1 cellular context compared by ENCODE assay signal in the genomic region with DNA sequence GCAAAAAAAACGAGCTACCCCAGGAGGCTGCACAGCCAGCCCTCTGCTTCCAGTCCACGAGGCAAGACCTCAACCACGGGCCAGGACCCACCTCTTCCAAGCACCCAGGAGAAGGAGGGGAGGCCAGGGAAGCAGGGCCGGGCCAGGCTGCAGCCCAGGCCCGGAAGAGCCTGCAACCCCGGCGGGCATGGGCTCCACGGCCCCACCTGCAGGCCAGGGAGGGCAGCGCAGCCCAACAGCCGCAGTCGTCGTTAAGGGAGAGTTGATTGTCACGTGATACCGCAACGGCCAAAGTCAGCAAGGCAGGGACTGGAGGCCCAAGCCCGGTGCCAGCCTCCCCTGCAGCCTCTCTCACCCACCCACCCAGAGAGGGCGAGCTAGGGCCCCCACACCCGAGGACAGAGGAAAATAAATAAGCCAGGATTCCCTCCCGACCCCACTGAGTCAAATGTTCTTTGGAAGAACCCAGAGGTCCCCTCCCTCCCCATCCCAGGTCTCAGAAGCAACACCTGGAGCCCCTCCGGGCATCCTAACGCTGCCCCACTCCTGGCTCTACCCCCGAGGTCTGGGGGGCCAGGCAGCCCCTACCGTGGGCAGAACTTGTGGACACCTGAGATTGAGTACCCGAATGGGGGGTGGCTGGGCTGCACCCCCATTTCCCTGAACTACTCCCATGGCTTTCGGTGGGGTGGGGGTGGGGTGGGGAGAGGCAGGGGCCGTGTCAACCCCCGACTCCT.
A peak's percentile ranks its signal among the peaks of the same experiment; 100 is the strongest.
TF ChIP-seq lines count a peak whose summit lies in the region.

No MANE protein-coding gene starts in this region.

TF ChIP-seq in K562, 482 proteins besides CTCF, POLR2A, EP300 and RAD21 (continued from another document and continues in another):
- TF ChIP-seq, protein P1, sequence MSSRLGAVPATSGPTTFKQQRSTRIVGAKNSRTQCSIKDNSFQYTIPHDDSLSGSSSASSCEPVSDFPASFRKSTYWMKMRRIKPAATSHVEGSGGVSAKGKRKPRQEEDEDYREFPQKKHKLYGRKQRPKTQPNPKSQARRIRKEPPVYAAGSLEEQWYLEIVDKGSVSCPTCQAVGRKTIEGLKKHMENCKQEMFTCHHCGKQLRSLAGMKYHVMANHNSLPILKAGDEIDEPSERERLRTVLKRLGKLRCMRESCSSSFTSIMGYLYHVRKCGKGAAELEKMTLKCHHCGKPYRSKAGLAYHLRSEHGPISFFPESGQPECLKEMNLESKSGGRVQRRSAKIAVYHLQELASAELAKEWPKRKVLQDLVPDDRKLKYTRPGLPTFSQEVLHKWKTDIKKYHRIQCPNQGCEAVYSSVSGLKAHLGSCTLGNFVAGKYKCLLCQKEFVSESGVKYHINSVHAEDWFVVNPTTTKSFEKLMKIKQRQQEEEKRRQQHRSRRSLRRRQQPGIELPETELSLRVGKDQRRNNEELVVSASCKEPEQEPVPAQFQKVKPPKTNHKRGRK (tag; IDR thresholded peaks at IDR 0.05), result no peak
- TF ChIP-seq RHOXF2B (CRISPR knock-in tag; conservative IDR thresholded peaks at IDR 0.05) (no peak), CREBBP (IDR thresholded peaks at IDR 0.05; ENCODE audit: low read depth, low read length) (no peak), PHTF2 (CRISPR knock-in tag; IDR thresholded peaks at IDR 0.05) (no peak), ZNF197 (CRISPR knock-in tag; IDR thresholded peaks at IDR 0.05; ENCODE audit: low read depth) (no peak), ZNF12 (CRISPR knock-in tag; IDR thresholded peaks at IDR 0.05) (no peak), ZKSCAN1 (IDR thresholded peaks at IDR 0.05; ENCODE audit: low read depth, low read length) (peak; percentile 37; the same call in 1 of the 2 replicates), BCOR (IDR thresholded peaks at IDR 0.05) (no peak), DDX20 (tag; IDR thresholded peaks at IDR 0.05; ENCODE audit: low read depth) (no peak), ZNF780A (CRISPR knock-in tag; IDR thresholded peaks at IDR 0.05) (no peak), GATAD2A (IDR thresholded peaks at IDR 0.05) (no peak), HDAC1 (IDR thresholded peaks at IDR 0.05) (0 out of 4 replicates have a peak, but pooled peaks of 1 of the 2 experiments have one; percentile 44), CXXC5 (CRISPR knock-in tag; IDR thresholded peaks at IDR 0.05) (peak; percentile 88), SMAD3 (CRISPR knock-in tag; conservative IDR thresholded peaks at IDR 0.05) (no peak), TCF7L2 (IDR thresholded peaks at IDR 0.05; ENCODE audit: low read depth, low read length) (no peak), MTA1 (IDR thresholded peaks at IDR 0.05; ENCODE audit: borderline replicate concordance) (no peak), MCM7 (IDR thresholded peaks at IDR 0.05) (no peak), ASH1L (IDR thresholded peaks at IDR 0.05; ENCODE audit: borderline replicate concordance, low read depth, partially characterized antibody) (no peak), ILF3 (IDR thresholded peaks at IDR 0.05; ENCODE audit: borderline replicate concordance) (no peak), CHD1 (IDR thresholded peaks at IDR 0.05; ENCODE audit: low read length) (no peak), POLR3G (IDR thresholded peaks at IDR 0.05; ENCODE audit: extremely low read depth, insufficient read length, insufficient replicate concordance) (no peak)
- TF ChIP-seq, protein P2, sequence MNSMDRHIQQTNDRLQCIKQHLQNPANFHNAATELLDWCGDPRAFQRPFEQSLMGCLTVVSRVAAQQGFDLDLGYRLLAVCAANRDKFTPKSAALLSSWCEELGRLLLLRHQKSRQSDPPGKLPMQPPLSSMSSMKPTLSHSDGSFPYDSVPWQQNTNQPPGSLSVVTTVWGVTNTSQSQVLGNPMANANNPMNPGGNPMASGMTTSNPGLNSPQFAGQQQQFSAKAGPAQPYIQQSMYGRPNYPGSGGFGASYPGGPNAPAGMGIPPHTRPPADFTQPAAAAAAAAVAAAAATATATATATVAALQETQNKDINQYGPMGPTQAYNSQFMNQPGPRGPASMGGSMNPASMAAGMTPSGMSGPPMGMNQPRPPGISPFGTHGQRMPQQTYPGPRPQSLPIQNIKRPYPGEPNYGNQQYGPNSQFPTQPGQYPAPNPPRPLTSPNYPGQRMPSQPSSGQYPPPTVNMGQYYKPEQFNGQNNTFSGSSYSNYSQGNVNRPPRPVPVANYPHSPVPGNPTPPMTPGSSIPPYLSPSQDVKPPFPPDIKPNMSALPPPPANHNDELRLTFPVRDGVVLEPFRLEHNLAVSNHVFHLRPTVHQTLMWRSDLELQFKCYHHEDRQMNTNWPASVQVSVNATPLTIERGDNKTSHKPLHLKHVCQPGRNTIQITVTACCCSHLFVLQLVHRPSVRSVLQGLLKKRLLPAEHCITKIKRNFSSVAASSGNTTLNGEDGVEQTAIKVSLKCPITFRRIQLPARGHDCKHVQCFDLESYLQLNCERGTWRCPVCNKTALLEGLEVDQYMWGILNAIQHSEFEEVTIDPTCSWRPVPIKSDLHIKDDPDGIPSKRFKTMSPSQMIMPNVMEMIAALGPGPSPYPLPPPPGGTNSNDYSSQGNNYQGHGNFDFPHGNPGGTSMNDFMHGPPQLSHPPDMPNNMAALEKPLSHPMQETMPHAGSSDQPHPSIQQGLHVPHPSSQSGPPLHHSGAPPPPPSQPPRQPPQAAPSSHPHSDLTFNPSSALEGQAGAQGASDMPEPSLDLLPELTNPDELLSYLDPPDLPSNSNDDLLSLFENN (IDR thresholded peaks at IDR 0.05; ENCODE audit: low read depth in 2 of 2, low read length in 2 of 2), result no peak
- TF ChIP-seq, protein P3, sequence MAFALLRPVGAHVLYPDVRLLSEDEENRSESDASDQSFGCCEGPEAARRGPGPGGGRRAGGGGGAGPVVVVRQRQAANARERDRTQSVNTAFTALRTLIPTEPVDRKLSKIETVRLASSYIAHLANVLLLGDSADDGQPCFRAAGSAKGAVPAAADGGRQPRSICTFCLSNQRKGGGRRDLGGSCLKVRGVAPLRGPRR (CRISPR knock-in tag; IDR thresholded peaks at IDR 0.05), result no peak
- TF ChIP-seq, protein P4, sequence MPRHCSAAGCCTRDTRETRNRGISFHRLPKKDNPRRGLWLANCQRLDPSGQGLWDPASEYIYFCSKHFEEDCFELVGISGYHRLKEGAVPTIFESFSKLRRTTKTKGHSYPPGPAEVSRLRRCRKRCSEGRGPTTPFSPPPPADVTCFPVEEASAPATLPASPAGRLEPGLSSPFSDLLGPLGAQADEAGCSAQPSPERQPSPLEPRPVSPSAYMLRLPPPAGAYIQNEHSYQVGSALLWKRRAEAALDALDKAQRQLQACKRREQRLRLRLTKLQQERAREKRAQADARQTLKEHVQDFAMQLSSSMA (CRISPR knock-in tag; IDR thresholded peaks at IDR 0.05), result no peak
- TF ChIP-seq, protein P5, sequence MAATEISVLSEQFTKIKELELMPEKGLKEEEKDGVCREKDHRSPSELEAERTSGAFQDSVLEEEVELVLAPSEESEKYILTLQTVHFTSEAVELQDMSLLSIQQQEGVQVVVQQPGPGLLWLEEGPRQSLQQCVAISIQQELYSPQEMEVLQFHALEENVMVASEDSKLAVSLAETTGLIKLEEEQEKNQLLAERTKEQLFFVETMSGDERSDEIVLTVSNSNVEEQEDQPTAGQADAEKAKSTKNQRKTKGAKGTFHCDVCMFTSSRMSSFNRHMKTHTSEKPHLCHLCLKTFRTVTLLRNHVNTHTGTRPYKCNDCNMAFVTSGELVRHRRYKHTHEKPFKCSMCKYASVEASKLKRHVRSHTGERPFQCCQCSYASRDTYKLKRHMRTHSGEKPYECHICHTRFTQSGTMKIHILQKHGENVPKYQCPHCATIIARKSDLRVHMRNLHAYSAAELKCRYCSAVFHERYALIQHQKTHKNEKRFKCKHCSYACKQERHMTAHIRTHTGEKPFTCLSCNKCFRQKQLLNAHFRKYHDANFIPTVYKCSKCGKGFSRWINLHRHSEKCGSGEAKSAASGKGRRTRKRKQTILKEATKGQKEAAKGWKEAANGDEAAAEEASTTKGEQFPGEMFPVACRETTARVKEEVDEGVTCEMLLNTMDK (IDR thresholded peaks at IDR 0.05; ENCODE audit: borderline replicate concordance, insufficient read depth, low read depth, low read length, poor library complexity, severe bottlenecking), result peak; percentile 45
- TF ChIP-seq, protein P6, sequence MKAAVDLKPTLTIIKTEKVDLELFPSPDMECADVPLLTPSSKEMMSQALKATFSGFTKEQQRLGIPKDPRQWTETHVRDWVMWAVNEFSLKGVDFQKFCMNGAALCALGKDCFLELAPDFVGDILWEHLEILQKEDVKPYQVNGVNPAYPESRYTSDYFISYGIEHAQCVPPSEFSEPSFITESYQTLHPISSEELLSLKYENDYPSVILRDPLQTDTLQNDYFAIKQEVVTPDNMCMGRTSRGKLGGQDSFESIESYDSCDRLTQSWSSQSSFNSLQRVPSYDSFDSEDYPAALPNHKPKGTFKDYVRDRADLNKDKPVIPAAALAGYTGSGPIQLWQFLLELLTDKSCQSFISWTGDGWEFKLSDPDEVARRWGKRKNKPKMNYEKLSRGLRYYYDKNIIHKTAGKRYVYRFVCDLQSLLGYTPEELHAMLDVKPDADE (conservative IDR thresholded peaks at IDR 0.05; ENCODE audit: control insufficient read depth, low read depth, low read length), result peak; percentile 70; the same call in 1 of the 2 replicates
- TF ChIP-seq, protein P7, sequence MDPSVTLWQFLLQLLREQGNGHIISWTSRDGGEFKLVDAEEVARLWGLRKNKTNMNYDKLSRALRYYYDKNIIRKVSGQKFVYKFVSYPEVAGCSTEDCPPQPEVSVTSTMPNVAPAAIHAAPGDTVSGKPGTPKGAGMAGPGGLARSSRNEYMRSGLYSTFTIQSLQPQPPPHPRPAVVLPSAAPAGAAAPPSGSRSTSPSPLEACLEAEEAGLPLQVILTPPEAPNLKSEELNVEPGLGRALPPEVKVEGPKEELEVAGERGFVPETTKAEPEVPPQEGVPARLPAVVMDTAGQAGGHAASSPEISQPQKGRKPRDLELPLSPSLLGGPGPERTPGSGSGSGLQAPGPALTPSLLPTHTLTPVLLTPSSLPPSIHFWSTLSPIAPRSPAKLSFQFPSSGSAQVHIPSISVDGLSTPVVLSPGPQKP (CRISPR knock-in tag; IDR thresholded peaks at IDR 0.05), result no peak
- TF ChIP-seq, protein P8, sequence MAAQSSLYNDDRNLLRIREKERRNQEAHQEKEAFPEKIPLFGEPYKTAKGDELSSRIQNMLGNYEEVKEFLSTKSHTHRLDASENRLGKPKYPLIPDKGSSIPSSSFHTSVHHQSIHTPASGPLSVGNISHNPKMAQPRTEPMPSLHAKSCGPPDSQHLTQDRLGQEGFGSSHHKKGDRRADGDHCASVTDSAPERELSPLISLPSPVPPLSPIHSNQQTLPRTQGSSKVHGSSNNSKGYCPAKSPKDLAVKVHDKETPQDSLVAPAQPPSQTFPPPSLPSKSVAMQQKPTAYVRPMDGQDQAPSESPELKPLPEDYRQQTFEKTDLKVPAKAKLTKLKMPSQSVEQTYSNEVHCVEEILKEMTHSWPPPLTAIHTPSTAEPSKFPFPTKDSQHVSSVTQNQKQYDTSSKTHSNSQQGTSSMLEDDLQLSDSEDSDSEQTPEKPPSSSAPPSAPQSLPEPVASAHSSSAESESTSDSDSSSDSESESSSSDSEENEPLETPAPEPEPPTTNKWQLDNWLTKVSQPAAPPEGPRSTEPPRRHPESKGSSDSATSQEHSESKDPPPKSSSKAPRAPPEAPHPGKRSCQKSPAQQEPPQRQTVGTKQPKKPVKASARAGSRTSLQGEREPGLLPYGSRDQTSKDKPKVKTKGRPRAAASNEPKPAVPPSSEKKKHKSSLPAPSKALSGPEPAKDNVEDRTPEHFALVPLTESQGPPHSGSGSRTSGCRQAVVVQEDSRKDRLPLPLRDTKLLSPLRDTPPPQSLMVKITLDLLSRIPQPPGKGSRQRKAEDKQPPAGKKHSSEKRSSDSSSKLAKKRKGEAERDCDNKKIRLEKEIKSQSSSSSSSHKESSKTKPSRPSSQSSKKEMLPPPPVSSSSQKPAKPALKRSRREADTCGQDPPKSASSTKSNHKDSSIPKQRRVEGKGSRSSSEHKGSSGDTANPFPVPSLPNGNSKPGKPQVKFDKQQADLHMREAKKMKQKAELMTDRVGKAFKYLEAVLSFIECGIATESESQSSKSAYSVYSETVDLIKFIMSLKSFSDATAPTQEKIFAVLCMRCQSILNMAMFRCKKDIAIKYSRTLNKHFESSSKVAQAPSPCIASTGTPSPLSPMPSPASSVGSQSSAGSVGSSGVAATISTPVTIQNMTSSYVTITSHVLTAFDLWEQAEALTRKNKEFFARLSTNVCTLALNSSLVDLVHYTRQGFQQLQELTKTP (IDR thresholded peaks at IDR 0.05; ENCODE audit: low read depth in 1 of 2, partially characterized antibody in 2 of 2), result no peak
- TF ChIP-seq, protein P9, sequence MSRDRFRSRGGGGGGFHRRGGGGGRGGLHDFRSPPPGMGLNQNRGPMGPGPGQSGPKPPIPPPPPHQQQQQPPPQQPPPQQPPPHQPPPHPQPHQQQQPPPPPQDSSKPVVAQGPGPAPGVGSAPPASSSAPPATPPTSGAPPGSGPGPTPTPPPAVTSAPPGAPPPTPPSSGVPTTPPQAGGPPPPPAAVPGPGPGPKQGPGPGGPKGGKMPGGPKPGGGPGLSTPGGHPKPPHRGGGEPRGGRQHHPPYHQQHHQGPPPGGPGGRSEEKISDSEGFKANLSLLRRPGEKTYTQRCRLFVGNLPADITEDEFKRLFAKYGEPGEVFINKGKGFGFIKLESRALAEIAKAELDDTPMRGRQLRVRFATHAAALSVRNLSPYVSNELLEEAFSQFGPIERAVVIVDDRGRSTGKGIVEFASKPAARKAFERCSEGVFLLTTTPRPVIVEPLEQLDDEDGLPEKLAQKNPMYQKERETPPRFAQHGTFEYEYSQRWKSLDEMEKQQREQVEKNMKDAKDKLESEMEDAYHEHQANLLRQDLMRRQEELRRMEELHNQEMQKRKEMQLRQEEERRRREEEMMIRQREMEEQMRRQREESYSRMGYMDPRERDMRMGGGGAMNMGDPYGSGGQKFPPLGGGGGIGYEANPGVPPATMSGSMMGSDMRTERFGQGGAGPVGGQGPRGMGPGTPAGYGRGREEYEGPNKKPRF (IDR thresholded peaks at IDR 0.05; ENCODE audit: low read depth, low read length), result no peak
- TF ChIP-seq, protein P10, sequence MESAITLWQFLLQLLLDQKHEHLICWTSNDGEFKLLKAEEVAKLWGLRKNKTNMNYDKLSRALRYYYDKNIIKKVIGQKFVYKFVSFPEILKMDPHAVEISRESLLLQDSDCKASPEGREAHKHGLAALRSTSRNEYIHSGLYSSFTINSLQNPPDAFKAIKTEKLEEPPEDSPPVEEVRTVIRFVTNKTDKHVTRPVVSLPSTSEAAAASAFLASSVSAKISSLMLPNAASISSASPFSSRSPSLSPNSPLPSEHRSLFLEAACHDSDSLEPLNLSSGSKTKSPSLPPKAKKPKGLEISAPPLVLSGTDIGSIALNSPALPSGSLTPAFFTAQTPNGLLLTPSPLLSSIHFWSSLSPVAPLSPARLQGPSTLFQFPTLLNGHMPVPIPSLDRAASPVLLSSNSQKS (CRISPR knock-in tag; IDR thresholded peaks at IDR 0.05), result no peak
- TF ChIP-seq, protein P11, sequence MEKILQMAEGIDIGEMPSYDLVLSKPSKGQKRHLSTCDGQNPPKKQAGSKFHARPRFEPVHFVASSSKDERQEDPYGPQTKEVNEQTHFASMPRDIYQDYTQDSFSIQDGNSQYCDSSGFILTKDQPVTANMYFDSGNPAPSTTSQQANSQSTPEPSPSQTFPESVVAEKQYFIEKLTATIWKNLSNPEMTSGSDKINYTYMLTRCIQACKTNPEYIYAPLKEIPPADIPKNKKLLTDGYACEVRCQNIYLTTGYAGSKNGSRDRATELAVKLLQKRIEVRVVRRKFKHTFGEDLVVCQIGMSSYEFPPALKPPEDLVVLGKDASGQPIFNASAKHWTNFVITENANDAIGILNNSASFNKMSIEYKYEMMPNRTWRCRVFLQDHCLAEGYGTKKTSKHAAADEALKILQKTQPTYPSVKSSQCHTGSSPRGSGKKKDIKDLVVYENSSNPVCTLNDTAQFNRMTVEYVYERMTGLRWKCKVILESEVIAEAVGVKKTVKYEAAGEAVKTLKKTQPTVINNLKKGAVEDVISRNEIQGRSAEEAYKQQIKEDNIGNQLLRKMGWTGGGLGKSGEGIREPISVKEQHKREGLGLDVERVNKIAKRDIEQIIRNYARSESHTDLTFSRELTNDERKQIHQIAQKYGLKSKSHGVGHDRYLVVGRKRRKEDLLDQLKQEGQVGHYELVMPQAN (IDR thresholded peaks at IDR 0.05; ENCODE audit: borderline replicate concordance), result no peak
